10 cellular contexts compared by ENCODE assay signal in genomic region chr13:51731759-51732158, GRCh38.
A peak's percentile ranks its signal among the peaks of the same experiment; 100 is the strongest.
DNase-seq lines count a peak whose midpoint lies in the region; ATAC-seq and TF ChIP-seq lines count a peak whose summit lies in the region.
"Had no signal": no experiment of that assay in that cellular context is flagged by ENCODE, and none has a peak within 500 bp of the region (broad histone marks: within the 10 kb centered on the region; RNA-seq: fewer than 3 reads in every experiment).

No MANE protein-coding gene starts in this region.

- BruUV-seq in HCT116 (replicated peaks; lab: Mats Ljungman, UMichigan), result no TSS peak

- H3K4me3 Mint-ChIP-seq in CD14-positive monocyte, result no peak overlapping the region
- H3K4me3 Mint-ChIP-seq in stimulated activated naive B cell treated with anti-CD40 and anti-IgM and Interleukin-4, amounts not matched to agents 10 μg/mL and 1 μg/mL and 100 μg/mL, for 72 hours, result no peak overlapping the region

- H3K9me3 Mint-ChIP-seq in CD14-positive monocyte, result no peaks in the 10 kb centered on the region
- H3K9me3 Mint-ChIP-seq in stimulated activated naive B cell treated with anti-CD40 and anti-IgM and Interleukin-4, amounts not matched to agents 10 μg/mL and 1 μg/mL and 100 μg/mL, for 72 hours, result no peaks in the 10 kb centered on the region

- intact Hi-C loops in HCT116 (cut with micrococcal nuclease), result no loop called here
- intact Hi-C loops in left cardiac atrium (cut with DNase I), result loop anchor here in 1 of 2 donors (10.0 kb wide), 1 partner anchor 287 kb away; no protein-coding TSS in a partner anchor
- intact Hi-C loops in stomach (cut with DNase I; ENCODE audit: low total_unique reads), result loop anchor here (10.0 kb wide), 1 partner anchor 147 kb away; the partner anchor contains the start of gene WDFY2
- intact Hi-C loops in CD14-positive monocyte (cut with micrococcal nuclease), result loop anchor here in 1 of 2 donors (10.0 kb wide), 1 partner anchor 147 kb away; the partner anchor contains the start of gene WDFY2

- WGBS in stomach, 5 donors, result 48 to 62% (median 54%) methylated on average over 4 of the region's 4 CpGs

- H3K27me3 Mint-ChIP-seq in CD14-positive monocyte (ENCODE audit: low read depth in 3 of 3), result no peaks in the 10 kb centered on the region
- no peaks in the 10 kb centered on the region for H3K27me3 Mint-ChIP-seq in stimulated activated naive B cell treated with anti-CD40 and anti-IgM and Interleukin-4, amounts not matched to agents 10 μg/mL and 1 μg/mL and 100 μg/mL, for 72 hours

- peaks cover 11% of the 10 kb centered on the region for H3K4me1 Mint-ChIP-seq in CD14-positive monocyte
- peaks cover 0 to 4% of the 10 kb centered on the region in 2 donors for H3K4me1 Mint-ChIP-seq in stimulated activated naive B cell treated with anti-CD40 and anti-IgM and Interleukin-4, amounts not matched to agents 10 μg/mL and 1 μg/mL and 100 μg/mL, for 72 hours

- POLR2A ChIA-PET in HCT116 (lab: Charles Lee), result interaction anchor here (2.9 kb wide), 1 partner anchor 279 kb away, joined by 8 read pairs; the partner anchor contains the start of gene INTS6

- TF ChIP-seq EP300 in stomach (IDR thresholded peaks at IDR 0.05), result no peak

- H3K9ac ChIP-seq in HCT116 (ENCODE audit: low read length), result no peak overlapping the region

- ATAC-seq in HCT116 (no peak), left cardiac atrium (peak; percentile 39 to 48), HG02763 (IDR thresholded peaks at IDR 0.05; ENCODE audit: unreplicated experiment) (no peak)
- no peak for ATAC-seq in stimulated activated naive B cell treated with anti-CD40 and anti-IgM and Interleukin-4, amounts not matched to agents 10 μg/mL and 1 μg/mL and 100 μg/mL, for 72 hours (replicated peaks)

- no peaks in the 10 kb centered on the region for H4K20me1 ChIP-seq in HCT116 (ENCODE audit: insufficient read depth)

- no peaks in the 10 kb centered on the region for H3K27me3 ChIP-seq in HCT116 (ENCODE audit: insufficient read depth, low read length)
- no peaks in the 10 kb centered on the region for H3K27me3 ChIP-seq in stomach
- H3K27me3 ChIP-seq: thyroid gland had no signal

- no peak overlapping the region for H3K4me3 ChIP-seq in HCT116 (replicated peaks in 1 of 2; ENCODE audit: low read depth in 1 of 2, low read length in 2 of 2)
- H3K4me3 ChIP-seq in stomach, result no peak overlapping the region
- H3K4me3 ChIP-seq: thyroid gland had no signal

- H3K4me1 ChIP-seq in HCT116 (ENCODE audit: control insufficient read depth in 1 of 2, insufficient read depth in 2 of 2, low read length in 2 of 2), result 0 out of 4 replicates have a peak, but pooled peaks cover 0 to 4% of the 10 kb centered on the region in 2 experiments
- H3K4me1 ChIP-seq in stomach, result peaks cover 20 to 67% (median 41%) of the 10 kb centered on the region in 4 donors

- RAD21 ChIA-PET in HCT116 (lab: Charles Lee; ENCODE audit: low non-redundant PET in 1 of 2, low total read pairs in 2 of 2, uncharacterized antibody in 2 of 2, unreplicated experiment in 2 of 2), result no interaction called here

- TF ChIP-seq CTCF in HCT116 (IDR thresholded peaks at IDR 0.05 in 2 of 3, conservative IDR thresholded peaks at IDR 0.05 in 1 of 3; ENCODE audit: borderline replicate concordance in 1 of 3, insufficient read depth in 1 of 3, low read depth in 2 of 3, low read length in 2 of 3) (peak in 1 of 3 experiments; percentile 17; a peak in 1 of 6 replicates), stomach (IDR thresholded peaks at IDR 0.05) (peak in 4 of 7 experiments; percentile 8 to 45 (median 28)), CD14-positive monocyte (IDR thresholded peaks at IDR 0.05) (no peak)

- H3K9me3 ChIP-seq in HCT116 (ENCODE audit: control insufficient read depth in 1 of 2, insufficient read depth in 1 of 2, low read depth in 1 of 2, low read length in 2 of 2) (no peaks in the 10 kb centered on the region), stomach (no peaks in the 10 kb centered on the region)
- H3K9me3 ChIP-seq: thyroid gland had no signal

- no peak overlapping the region for H3K4me2 ChIP-seq in HCT116 (ENCODE audit: low read length)

- peaks cover 30 to 45% of the 10 kb centered on the region in 2 donors for H3K36me3 Mint-ChIP-seq in CD14-positive monocyte
- peaks cover 19 to 24% of the 10 kb centered on the region in 2 donors for H3K36me3 Mint-ChIP-seq in stimulated activated naive B cell treated with anti-CD40 and anti-IgM and Interleukin-4, amounts not matched to agents 10 μg/mL and 1 μg/mL and 100 μg/mL, for 72 hours

- CTCF ChIA-PET in HCT116 (lab: Charles Lee), result interaction anchor here (0.7 kb wide), 1 partner anchor 297 kb away, joined by 3 read pairs; no protein-coding TSS in a partner anchor

- TF ChIP-seq POLR2A in HCT116 (IDR thresholded peaks at IDR 0.05; ENCODE audit: borderline replicate concordance, extremely low read depth, insufficient read depth, insufficient read length), result no peak
- TF ChIP-seq POLR2A in stomach (IDR thresholded peaks at IDR 0.05), result no peak

- peak overlapping the region in 1 of 7 donors; percentile 11 for H3K27ac Mint-ChIP-seq in CD14-positive monocyte
- H3K27ac Mint-ChIP-seq in stimulated activated naive B cell treated with anti-CD40 and anti-IgM and Interleukin-4, amounts not matched to agents 10 μg/mL and 1 μg/mL and 100 μg/mL, for 72 hours, result no peak overlapping the region

- no peak overlapping the region for H3K27ac ChIP-seq in HCT116 (ENCODE audit: low read depth, low read length)
- peak overlapping the region in 4 of 5 donors; percentile 62 to 75 (median 70) for H3K27ac ChIP-seq in stomach

- peak; percentile 52; the same call in 1 of the 2 replicates for TF ChIP-seq RAD21 in HCT116 (IDR thresholded peaks at IDR 0.05; ENCODE audit: low read depth)

- H3K36me3 ChIP-seq in HCT116 (ENCODE audit: control insufficient read depth in 1 of 2, insufficient read depth in 2 of 2, low read length in 2 of 2) (no peaks in the 10 kb centered on the region), stomach (peaks cover 0 to 10% (median 4%) of the 10 kb centered on the region in 4 donors)

- H3K79me2 ChIP-seq in HCT116 (ENCODE audit: insufficient read depth, low read length), result no peaks in the 10 kb centered on the region

- no peak overlapping the region for H2AFZ ChIP-seq in HCT116 (ENCODE audit: low read depth, low read length, poor library complexity, severe bottlenecking)

- no peaks in the 10 kb centered on the region for H3K9me2 ChIP-seq in HCT116 (ENCODE audit: insufficient read depth)

- no peak for DNase-seq in HCT116 (ENCODE audit: low read depth, low spot score)
- peak; percentile 24 for DNase-seq in amniotic stem cell (lab: John Stamatoyannopoulos, UW)
- no peak for DNase-seq in left cardiac atrium
- DNase-seq in stomach, result no peak
- DNase-seq in CD14-positive monocyte (ENCODE audit: low spot score), result no peak
- no peak for DNase-seq in foreskin melanocyte
- no peak for DNase-seq in stimulated activated naive B cell treated with anti-CD40 and anti-IgM and Interleukin-4, amounts not matched to agents 10 μg/mL and 1 μg/mL and 100 μg/mL, for 72 hours
- DNase-seq: NCI-H446 treated with DMSO at 0.1 percent for 48 hours, thyroid gland had no signal

TF ChIP-seq in HCT116, 20 proteins besides CTCF, POLR2A, EP300 and RAD21:
- TF ChIP-seq POLR2AphosphoS5 (IDR thresholded peaks at IDR 0.05; ENCODE audit: low read depth, low read length), result no peak
- no peak for TF ChIP-seq CEBPB (IDR thresholded peaks at IDR 0.05; ENCODE audit: low read depth)
- TF ChIP-seq FOSL1 (IDR thresholded peaks at IDR 0.05; ENCODE audit: low read depth), result no peak
- no peak for TF ChIP-seq ZNF274 (IDR thresholded peaks at IDR 0.05; ENCODE audit: low read depth, low read length)
- no peak for TF ChIP-seq MAX (IDR thresholded peaks at IDR 0.05)
- no peak for TF ChIP-seq EZH2 (IDR thresholded peaks at IDR 0.05)
- no peak for TF ChIP-seq YY1 (IDR thresholded peaks at IDR 0.05; ENCODE audit: extremely low read depth, insufficient replicate concordance, low read depth, low read length)
- no peak for TF ChIP-seq ELF1 (IDR thresholded peaks at IDR 0.05; ENCODE audit: borderline replicate concordance, low read depth)
- no peak for TF ChIP-seq CBX3 (IDR thresholded peaks at IDR 0.05; ENCODE audit: low read depth)
- TF ChIP-seq EZH2phosphoT487 (IDR thresholded peaks at IDR 0.05; ENCODE audit: borderline replicate concordance), result no peak
- TF ChIP-seq REST (IDR thresholded peaks at IDR 0.05; ENCODE audit: low read depth), result no peak

Comparison
In these comparisons a context has a peak if more than half of its experiments do, and no peak if none do; other contexts are left out.
1. ATAC-seq: peak in left cardiac atrium (2 of 2); none in HCT116 (single experiment), HG02763 (single experiment) and stimulated activated naive B cell treated with anti-CD40 and anti-IgM and Interleukin-4, amounts not matched to agents 10 μg/mL and 1 μg/mL and 100 μg/mL, for 72 hours (0 of 2).